In the genomic region with DNA sequence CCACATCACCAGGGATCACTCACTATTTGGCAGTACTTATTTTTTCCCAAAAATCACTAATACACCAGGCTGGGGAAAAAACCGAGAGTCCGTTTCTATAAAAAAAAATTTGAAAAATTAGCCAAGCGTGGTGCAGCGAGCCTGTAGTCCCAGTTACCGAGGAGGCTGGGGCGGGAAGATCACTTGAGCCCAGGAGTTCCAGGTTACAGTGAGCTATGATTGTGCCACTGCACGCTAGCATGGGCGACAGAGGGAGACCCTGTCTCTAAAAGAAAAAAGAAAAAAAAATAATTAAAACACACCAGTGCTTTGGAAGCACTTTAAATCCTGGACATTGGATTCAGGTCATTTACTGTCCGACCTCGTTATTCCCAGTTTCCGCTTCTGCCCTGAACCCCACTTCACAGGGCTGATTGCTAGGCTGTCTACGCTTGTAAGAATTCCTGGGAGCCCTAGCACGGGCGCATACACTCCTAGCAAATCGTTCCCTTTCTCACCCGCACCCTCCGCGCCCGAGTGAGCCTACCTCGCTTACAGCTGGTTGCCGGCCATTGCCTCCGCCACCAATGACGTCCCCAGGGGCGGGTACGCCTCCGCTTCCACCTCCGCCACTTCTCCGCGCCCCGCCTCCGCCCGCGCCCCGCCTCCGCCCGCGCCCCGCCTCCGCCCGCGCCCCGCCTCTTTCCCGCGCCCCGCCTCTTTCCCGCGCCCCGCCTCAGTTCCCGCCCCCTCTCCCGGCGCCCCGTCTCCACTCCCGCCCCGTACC, we compare ENCODE assay signal across 8 cellular contexts. TPM values are rescaled to one million over a fixed set of nuclear protein-coding genes. Genes with fewer than 3 reads are reported as not detected.
DNase-seq lines count a peak whose midpoint lies in the region; ATAC-seq and TF ChIP-seq lines count a peak whose summit lies in the region.

TPMT (minus strand) TSS at position 571 of the 766 bp plus-strand sequence. CDS start 5,950 bp downstream, outside the sequence.

- H3K27ac ChIP-seq in OCI-LY1 (ENCODE audit: low read depth, low read length, poor library complexity, severe bottlenecking) (peak within 1 kb of the TSS; percentile 58), left lung (peak within 1 kb of the TSS; percentile 84 to 97), subcutaneous abdominal adipose tissue (ENCODE audit: low read depth, low read length) (peak within 1 kb of the TSS; percentile 50)

- H4K20me1 ChIP-seq in OCI-LY1 (ENCODE audit: insufficient read depth, low read length) = no peaks in the 10 kb centered on the region

- no peaks in the 10 kb centered on the region for H3K9me3 ChIP-seq in OCI-LY1 (ENCODE audit: low read length)
- no peaks in the 10 kb centered on the region for H3K9me3 ChIP-seq in left lung
- no peaks in the 10 kb centered on the region for H3K9me3 ChIP-seq in subcutaneous abdominal adipose tissue (ENCODE audit: control insufficient read depth in 5 of 5, low read length in 5 of 5)

- H3K36me3 ChIP-seq in OCI-LY1 (ENCODE audit: insufficient read depth, low read length) (peaks cover 11% of the 10 kb centered on the region), left lung (peaks cover 0 to under 1% of the 10 kb centered on the region in 2 donors), subcutaneous abdominal adipose tissue (ENCODE audit: control insufficient read depth in 5 of 5, insufficient read depth in 5 of 5, low read length in 5 of 5) (no peaks in the 10 kb centered on the region)

- peak within 1 kb of the TSS; percentile 94 for H3K9ac ChIP-seq in OCI-LY1 (ENCODE audit: low read length)
- peak within 1 kb of the TSS; percentile 44 to 91 (median 86) for H3K9ac ChIP-seq in subcutaneous abdominal adipose tissue (ENCODE audit: low read length in 5 of 5)

- no peaks in the 10 kb centered on the region for H3K79me2 ChIP-seq in OCI-LY1 (ENCODE audit: insufficient read depth, low read length)

- intact Hi-C loops in left lung (cut with DNase I) = no loop called here

- DNase-seq in DMS153 (lab: John Stamatoyannopoulos, UW) (peak; percentile 93), cardiac fibroblast (ENCODE audit: low read depth in 2 of 2) (peak in 1 of 2 donors; percentile 11), left lung (peak; percentile 38 to 100), AG08396 (ENCODE audit: low spot score) (no peak)

- ATAC-seq in GM19467 (IDR thresholded peaks at IDR 0.05; ENCODE audit: unreplicated experiment) (peak; percentile 52), HG03521 (IDR thresholded peaks at IDR 0.05; ENCODE audit: unreplicated experiment) (peak; percentile 54), left lung (peak; percentile 16)

- no peak within 1 kb of the TSS for H2AFZ ChIP-seq in OCI-LY1 (ENCODE audit: low read length)

- no peaks in the 10 kb centered on the region for H3F3A ChIP-seq in OCI-LY1 (ENCODE audit: insufficient read depth, low read length)

- TF ChIP-seq CTCF in OCI-LY1 (IDR thresholded peaks at IDR 0.05; ENCODE audit: low read length) (no peak), cardiac fibroblast (IDR thresholded peaks at IDR 0.05; ENCODE audit: low read depth, low read length) (no peak), left lung (IDR thresholded peaks at IDR 0.05) (no peak)

- peak within 1 kb of the TSS; percentile 92 for H3K4me3 ChIP-seq in OCI-LY1 (ENCODE audit: low read depth, low read length, poor library complexity, severe bottlenecking)
- H3K4me3 ChIP-seq in cardiac fibroblast (replicated peaks in 1 of 2; ENCODE audit: low read depth in 2 of 2, low read length in 2 of 2) = peak within 1 kb of the TSS; percentile 95 to 100
- peak within 1 kb of the TSS; percentile 88 to 93 for H3K4me3 ChIP-seq in left lung
- H3K4me3 ChIP-seq in subcutaneous abdominal adipose tissue (ENCODE audit: low read depth in 1 of 5, low read length in 5 of 5) = peak within 1 kb of the TSS; percentile 94 to 97 (median 96)

- H3K9me2 ChIP-seq in OCI-LY1 (ENCODE audit: low read depth, low read length) = no peaks in the 10 kb centered on the region

- H3K4me2 ChIP-seq in OCI-LY1 (ENCODE audit: low read length) = peak within 1 kb of the TSS; percentile 82

- H3K27me3 ChIP-seq in OCI-LY1 (ENCODE audit: insufficient read depth, low read length) = no peaks in the 10 kb centered on the region
- H3K27me3 ChIP-seq in left lung = no peaks in the 10 kb centered on the region
- no peaks in the 10 kb centered on the region for H3K27me3 ChIP-seq in subcutaneous abdominal adipose tissue (ENCODE audit: control insufficient read depth in 5 of 5, insufficient read depth in 4 of 5, low read length in 5 of 5)

- H3K4me1 ChIP-seq in OCI-LY1 (ENCODE audit: insufficient read depth, low read length, severe bottlenecking) (peaks cover 25% of the 10 kb centered on the region), left lung (peaks cover 13 to 30% of the 10 kb centered on the region in 2 donors), subcutaneous abdominal adipose tissue (ENCODE audit: control insufficient read depth in 5 of 5, insufficient read depth in 5 of 5, low read length in 5 of 5) (peaks cover 0 to 27% (median 21%) of the 10 kb centered on the region in 5 donors)

RNA-seq across cellular contexts. Expression of gene TPMT, which starts in this region (rescaled TPM):
- 10 to 100 TPM; 12.8 to 14.7 TPM for total RNA-seq in left lung
